In the genomic region with DNA sequence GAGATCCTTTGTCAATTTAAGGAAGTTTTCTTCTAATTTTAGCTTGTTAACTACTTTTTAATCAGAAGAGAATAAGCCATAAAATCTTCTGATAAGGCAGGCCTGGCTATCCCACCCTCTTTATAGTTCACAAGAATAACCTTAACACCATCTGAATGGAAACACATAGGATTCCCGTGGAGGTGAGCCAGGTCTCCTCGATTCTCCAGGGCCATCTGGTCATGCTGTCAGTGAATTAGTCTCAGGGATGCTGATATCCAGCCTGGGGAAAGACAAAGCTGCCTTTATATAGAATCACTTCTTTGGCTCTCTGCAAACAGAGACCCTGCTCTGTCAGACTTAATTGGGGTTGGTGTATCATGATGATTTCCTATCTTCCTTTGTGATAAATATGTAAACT, we compare ENCODE assay signal across 14 cellular contexts. TPM values are rescaled to one million over a fixed set of nuclear protein-coding genes. Genes with fewer than 3 reads are reported as not detected.
DNase-seq lines count a peak whose midpoint lies in the region; ATAC-seq and TF ChIP-seq lines count a peak whose summit lies in the region.
"Had no signal": no experiment of that assay in that cellular context is flagged by ENCODE, and none has a peak within 500 bp of the region (broad histone marks: within the 10 kb centered on the region; RNA-seq: fewer than 3 reads in every experiment).

No MANE protein-coding gene starts in this region.

- ATAC-seq in HCT116, result no peak

- WGBS in endodermal cell (ENCODE audit: insufficient coverage in 1 of 2, insufficient read length in 1 of 2), 2 experiments, result 83 to 85% methylated on average over 2 of the region's 2 CpGs

- H3K9me3 Mint-ChIP-seq in endodermal cell, result no peaks in the 10 kb centered on the region
- H3K9me3 Mint-ChIP-seq: CD8-positive, alpha-beta memory T cell had no signal

- DNase-seq in HCT116 (ENCODE audit: low read depth, low spot score) (no peak), WERI-Rb-1 (peak; percentile 30), endodermal cell (peak; percentile 6), SIG-M5 (lab: John Stamatoyannopoulos, UW) (no peak), right atrium auricular region (ENCODE audit: low spot score) (no peak), A172 (ENCODE audit: low spot score) (no peak)
- DNase-seq: CD8-positive, alpha-beta memory T cell; EL; MG63; NCI-H1092 treated with DMSO at 0.1 percent for 48 hours; PC-9 had no signal

- H3K9me2 ChIP-seq in HCT116 (ENCODE audit: insufficient read depth), result no peaks in the 10 kb centered on the region

- RAD21 ChIA-PET in HCT116 (lab: Charles Lee; ENCODE audit: low non-redundant PET in 1 of 2, low total read pairs in 2 of 2, uncharacterized antibody in 2 of 2, unreplicated experiment in 2 of 2), result no interaction called here

- peaks cover 0 to 11% (median 0%) of the 10 kb centered on the region in 11 experiments; a peak in 2 of 22 replicates for H3K9me3 ChIP-seq in BLaER1 treated with 17β-estradiol and CSF1 and Interleukin-3, amounts not matched to agents 10 nM and 100 nM (replicated peaks in 1 of 11)
- no peaks in the 10 kb centered on the region for H3K9me3 ChIP-seq in HCT116 (ENCODE audit: control insufficient read depth in 1 of 2, insufficient read depth in 1 of 2, low read depth in 1 of 2, low read length in 2 of 2)
- no peaks in the 10 kb centered on the region for H3K9me3 ChIP-seq in WERI-Rb-1 (ENCODE audit: severe bottlenecking)
- no peaks in the 10 kb centered on the region for H3K9me3 ChIP-seq in endodermal cell (ENCODE audit: control insufficient read depth, low read length)
- no peaks in the 10 kb centered on the region for H3K9me3 ChIP-seq in right atrium auricular region
- H3K9me3 ChIP-seq: MG63 had no signal

- peaks cover 9% of the 10 kb centered on the region for H3K4me1 Mint-ChIP-seq in endodermal cell

- no peak overlapping the region for H3K27ac Mint-ChIP-seq in endodermal cell

- H3K4me1 ChIP-seq in BLaER1 treated with 17β-estradiol and CSF1 and Interleukin-3, amounts not matched to agents 10 nM and 100 nM, result peaks cover 12 to 39% (median 32%) of the 10 kb centered on the region in 10 experiments
- H3K4me1 ChIP-seq in HCT116 (ENCODE audit: control insufficient read depth in 1 of 2, insufficient read depth in 2 of 2, low read length in 2 of 2), result peaks cover 0 to 6% of the 10 kb centered on the region in 2 experiments; a peak in 1 of 4 replicates
- peaks cover 5% of the 10 kb centered on the region for H3K4me1 ChIP-seq in endodermal cell (ENCODE audit: control insufficient read depth, insufficient read depth, low read length)
- H3K4me1 ChIP-seq in right atrium auricular region, result no peaks in the 10 kb centered on the region

- no peak for TF ChIP-seq RAD21 in HCT116 (IDR thresholded peaks at IDR 0.05; ENCODE audit: low read depth)

- CTCF ChIA-PET in HCT116 (lab: Charles Lee), result no interaction called here

- no peaks in the 10 kb centered on the region for H4K20me1 ChIP-seq in BLaER1 treated with 17β-estradiol and CSF1 and Interleukin-3, amounts not matched to agents 10 nM and 100 nM
- H4K20me1 ChIP-seq in HCT116 (ENCODE audit: insufficient read depth), result no peaks in the 10 kb centered on the region

- H3K4me2 ChIP-seq in BLaER1 treated with 17β-estradiol and CSF1 and Interleukin-3, amounts not matched to agents 10 nM and 100 nM, result peak overlapping the region in 10 of 11 experiments; percentile 34 to 62 (median 49); a peak in 16 of 22 replicates
- no peak overlapping the region; the same call in 1 of the 2 replicates for H3K4me2 ChIP-seq in HCT116 (ENCODE audit: low read length)

- no peak for TF ChIP-seq POLR2A in HCT116 (IDR thresholded peaks at IDR 0.05; ENCODE audit: borderline replicate concordance, extremely low read depth, insufficient read depth, insufficient read length)

- no peak for TF ChIP-seq CTCF in HCT116 (IDR thresholded peaks at IDR 0.05 in 2 of 3, conservative IDR thresholded peaks at IDR 0.05 in 1 of 3; ENCODE audit: borderline replicate concordance in 1 of 3, insufficient read depth in 1 of 3, low read depth in 2 of 3, low read length in 2 of 3)
- TF ChIP-seq CTCF in WERI-Rb-1 (IDR thresholded peaks at IDR 0.05; ENCODE audit: low read depth, low read length), result no peak
- TF ChIP-seq CTCF in endodermal cell (conservative IDR thresholded peaks at IDR 0.05), result no peak
- TF ChIP-seq CTCF in right atrium auricular region (IDR thresholded peaks at IDR 0.05), result no peak

- no peak overlapping the region for H3K27ac ChIP-seq in BLaER1 treated with 17β-estradiol and CSF1 and Interleukin-3, amounts not matched to agents 10 nM and 100 nM
- H3K27ac ChIP-seq in HCT116 (ENCODE audit: low read depth, low read length) (no peak overlapping the region), WERI-Rb-1 (no peak overlapping the region), endodermal cell (ENCODE audit: low read depth, low read length) (no peak overlapping the region), right atrium auricular region (no peak overlapping the region)
- H3K27ac ChIP-seq: PC-9 had no signal

- peaks cover 61% of the 10 kb centered on the region for H3K27me3 Mint-ChIP-seq in endodermal cell (ENCODE audit: insufficient read depth)
- H3K27me3 Mint-ChIP-seq: B cell; CD8-positive, alpha-beta memory T cell had no signal

- H3K4me3 ChIP-seq in BLaER1 treated with 17β-estradiol and CSF1 and Interleukin-3, amounts not matched to agents 10 nM and 100 nM, result no peak overlapping the region
- H3K4me3 ChIP-seq in HCT116 (replicated peaks in 1 of 2; ENCODE audit: low read depth in 1 of 2, low read length in 2 of 2), result no peak overlapping the region
- H3K4me3 ChIP-seq in WERI-Rb-1 (ENCODE audit: low read depth, low read length), result no peak overlapping the region
- H3K4me3 ChIP-seq in endodermal cell (ENCODE audit: low read length), result no peak overlapping the region
- no peak overlapping the region for H3K4me3 ChIP-seq in right atrium auricular region
- H3K4me3 ChIP-seq: MG63 had no signal

- H3K4me3 Mint-ChIP-seq in endodermal cell, result no peak overlapping the region

- intact Hi-C loops in HCT116 (cut with micrococcal nuclease), result no loop called here

- no peaks in the 10 kb centered on the region for H3K79me2 ChIP-seq in HCT116 (ENCODE audit: insufficient read depth, low read length)

- H3K9ac ChIP-seq in BLaER1 treated with 17β-estradiol and CSF1 and Interleukin-3, amounts not matched to agents 10 nM and 100 nM, result no peak overlapping the region
- H3K9ac ChIP-seq in HCT116 (ENCODE audit: low read length) (no peak overlapping the region), endodermal cell (ENCODE audit: extremely low read depth, low read length, poor library complexity, severe bottlenecking) (no peak overlapping the region)

- no TSS peak for BruUV-seq in HCT116 (replicated peaks; lab: Mats Ljungman, UMichigan)

- POLR2A ChIA-PET in HCT116 (lab: Charles Lee), result interaction anchor here (0.5 kb wide), 1 partner anchor 77 kb away, joined by 3 read pairs; no protein-coding TSS in a partner anchor

- no peaks in the 10 kb centered on the region for H3K27me3 ChIP-seq in BLaER1 treated with 17β-estradiol and CSF1 and Interleukin-3, amounts not matched to agents 10 nM and 100 nM
- no peaks in the 10 kb centered on the region for H3K27me3 ChIP-seq in HCT116 (ENCODE audit: insufficient read depth, low read length)
- H3K27me3 ChIP-seq in WERI-Rb-1 (ENCODE audit: insufficient read depth, low read depth, severe bottlenecking), result no peaks in the 10 kb centered on the region
- H3K27me3 ChIP-seq in endodermal cell (ENCODE audit: control insufficient read depth, insufficient read depth, low read length, poor library complexity, severe bottlenecking), result peaks cover 11% of the 10 kb centered on the region
- H3K27me3 ChIP-seq in right atrium auricular region, result peaks cover 0 to 4% of the 10 kb centered on the region in 2 donors

- peak overlapping the region; percentile 69 for H2AFZ ChIP-seq in HCT116 (ENCODE audit: low read depth, low read length, poor library complexity, severe bottlenecking)
- H2AFZ ChIP-seq: PC-9 had no signal

- H3K36me3 ChIP-seq in BLaER1 treated with 17β-estradiol and CSF1 and Interleukin-3, amounts not matched to agents 10 nM and 100 nM, result no peaks in the 10 kb centered on the region
- H3K36me3 ChIP-seq in HCT116 (ENCODE audit: control insufficient read depth in 1 of 2, insufficient read depth in 2 of 2, low read length in 2 of 2) (no peaks in the 10 kb centered on the region), WERI-Rb-1 (no peaks in the 10 kb centered on the region), endodermal cell (ENCODE audit: control insufficient read depth, insufficient read depth, low read length) (no peaks in the 10 kb centered on the region), right atrium auricular region (no peaks in the 10 kb centered on the region)
- H3K36me3 ChIP-seq: MG63 had no signal

- no peaks in the 10 kb centered on the region for H3K36me3 Mint-ChIP-seq in endodermal cell (ENCODE audit: low read depth)

TF ChIP-seq in HCT116, 20 proteins besides CTCF, POLR2A, EP300 and RAD21 (continues in another document):
- TF ChIP-seq SRF (IDR thresholded peaks at IDR 0.05; ENCODE audit: low read depth) (no peak), SP1 (IDR thresholded peaks at IDR 0.05; ENCODE audit: low read depth) (no peak), EZH2phosphoT487 (IDR thresholded peaks at IDR 0.05; ENCODE audit: borderline replicate concordance) (no peak), EGR1 (IDR thresholded peaks at IDR 0.05; ENCODE audit: low read depth) (no peak), CEBPB (IDR thresholded peaks at IDR 0.05; ENCODE audit: low read depth) (no peak), ELF1 (IDR thresholded peaks at IDR 0.05; ENCODE audit: borderline replicate concordance, low read depth) (no peak), YY1 (IDR thresholded peaks at IDR 0.05; ENCODE audit: extremely low read depth, insufficient replicate concordance, low read depth, low read length) (no peak), SIN3A (IDR thresholded peaks at IDR 0.05; ENCODE audit: low read depth) (no peak)
- TF ChIP-seq, protein P1, sequence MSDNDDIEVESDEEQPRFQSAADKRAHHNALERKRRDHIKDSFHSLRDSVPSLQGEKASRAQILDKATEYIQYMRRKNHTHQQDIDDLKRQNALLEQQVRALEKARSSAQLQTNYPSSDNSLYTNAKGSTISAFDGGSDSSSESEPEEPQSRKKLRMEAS (IDR thresholded peaks at IDR 0.05), result no peak

RNA-seq across cellular contexts. Expression of a gene that starts 30.1 kb away (rescaled TPM):
- total RNA-seq in HCT116 (2021; ENCODE audit: unreplicated experiment) (0.30 TPM), endodermal cell (under 1 TPM in 1 of 2 donors, not detected in 1; 0.24 TPM), right atrium auricular region (1 to 10 TPM; 2.0 to 3.2 TPM)
- 0.07 and 0.09 TPM in 2 replicates for polyA plus RNA-seq in HCT116 (2012)
- not detected for polyA plus RNA-seq in endodermal cell (2013, experiment 1 of 2)
- not detected for polyA plus RNA-seq in endodermal cell (2013, experiment 2 of 2)
- total RNA-seq in A172 (2014; rRNA removed; shearing (Covaris generic)), result not detected in 2 replicates
- total RNA-seq: H7, PC-9 had no signal

Comparison
In these comparisons a context has a peak if more than half of its experiments do, and no peak if none do; other contexts are left out.
1. DNase-seq: peak in WERI-Rb-1 (single experiment) and endodermal cell (single experiment); none in HCT116 (single experiment), SIG-M5 (single experiment), right atrium auricular region (single experiment) and A172 (single experiment).